In genomic region chr20:45052698-45053440, GRCh38 we compare ENCODE assay signal across 8 cellular contexts. TPM values are rescaled to one million over a fixed set of nuclear protein-coding genes. Genes with fewer than 3 reads are reported as not detected.
DNase-seq lines count a peak whose midpoint lies in the region; ATAC-seq and TF ChIP-seq lines count a peak whose summit lies in the region.

No MANE protein-coding gene starts in this region.

- POLR2A ChIA-PET in activated CD4-positive, alpha-beta memory T cell treated with anti-CD3 and anti-CD28 coated beads for 36 hours (lab: Charles Lee): interaction anchor here (0.9 kb wide), 1 partner anchor 13 kb away, joined by 3 read pairs; no protein-coding TSS in a partner anchor

- H3K4me3 Mint-ChIP-seq in activated CD4-positive, alpha-beta memory T cell treated with anti-CD3 and anti-CD28 coated beads for 36 hours: no peak overlapping the region
- no peak overlapping the region for H3K4me3 Mint-ChIP-seq in Calu3 (ENCODE audit: low read depth, unreplicated experiment)

- H3K4me1 Mint-ChIP-seq in activated CD4-positive, alpha-beta memory T cell treated with anti-CD3 and anti-CD28 coated beads for 36 hours (ENCODE audit: low read depth): peaks cover 77% of the 10 kb centered on the region
- H3K4me1 Mint-ChIP-seq in Calu3 (ENCODE audit: low read depth, unreplicated experiment): no peaks in the 10 kb centered on the region

- peak overlapping the region; percentile 74 for H3K27ac Mint-ChIP-seq in activated CD4-positive, alpha-beta memory T cell treated with anti-CD3 and anti-CD28 coated beads for 36 hours
- H3K27ac Mint-ChIP-seq in Calu3 (ENCODE audit: unreplicated experiment): no peak overlapping the region

- peak; percentile 75 for ATAC-seq in HG02885 (IDR thresholded peaks at IDR 0.05; ENCODE audit: poor library complexity, unreplicated experiment)
- no peak for ATAC-seq in GM18861 (IDR thresholded peaks at IDR 0.05; ENCODE audit: unreplicated experiment)
- no peak for ATAC-seq in GM18517 (IDR thresholded peaks at IDR 0.05; ENCODE audit: unreplicated experiment)
- ATAC-seq in foreskin keratinocyte: no peak

- no peaks in the 10 kb centered on the region for H3K4me1 ChIP-seq in foreskin keratinocyte

- H3K27ac ChIP-seq in layer of hippocampus (ENCODE audit: low read depth, low read length) (peak overlapping the region; percentile 82), foreskin keratinocyte (no peak overlapping the region)

- CTCF ChIA-PET in activated CD4-positive, alpha-beta memory T cell treated with anti-CD3 and anti-CD28 coated beads for 36 hours (lab: Charles Lee): interaction anchor here (0.6 to 6.3 kb wide), 7 partner anchors 8 to 239 kb away, joined by 3 to 72 read pairs (median 5); no protein-coding TSS in a partner anchor
- CTCF ChIA-PET in Calu3 (lab: Charles Lee): interaction anchor here (0.9 to 1.2 kb wide), 3 partner anchors 9 to 58 kb away, joined by 3 read pairs; no protein-coding TSS in a partner anchor

- H3K9me3 Mint-ChIP-seq in activated CD4-positive, alpha-beta memory T cell treated with anti-CD3 and anti-CD28 coated beads for 36 hours: no peaks in the 10 kb centered on the region
- H3K9me3 Mint-ChIP-seq in Calu3 (ENCODE audit: low read depth, unreplicated experiment): no peaks in the 10 kb centered on the region

- no peaks in the 10 kb centered on the region for H3K27me3 Mint-ChIP-seq in activated CD4-positive, alpha-beta memory T cell treated with anti-CD3 and anti-CD28 coated beads for 36 hours
- no peaks in the 10 kb centered on the region for H3K27me3 Mint-ChIP-seq in Calu3 (ENCODE audit: unreplicated experiment)

- intact Hi-C loops in activated CD4-positive, alpha-beta memory T cell treated with anti-CD3 and anti-CD28 coated beads for 36 hours (cut with micrococcal nuclease): no loop called here
- intact Hi-C loops in Calu3 (cut with micrococcal nuclease; ENCODE audit: unreplicated experiment): no loop called here

- no TSS peak for BruUV-seq in Calu3 (replicated peaks; lab: Mats Ljungman, UMichigan)

- peaks cover 44% of the 10 kb centered on the region for H3K36me3 Mint-ChIP-seq in activated CD4-positive, alpha-beta memory T cell treated with anti-CD3 and anti-CD28 coated beads for 36 hours
- peaks cover 4% of the 10 kb centered on the region for H3K36me3 Mint-ChIP-seq in Calu3 (ENCODE audit: insufficient read depth, unreplicated experiment)

- no peaks in the 10 kb centered on the region for H3K27me3 ChIP-seq in layer of hippocampus (ENCODE audit: control insufficient read depth, insufficient read depth, low read length)
- no peaks in the 10 kb centered on the region for H3K27me3 ChIP-seq in foreskin keratinocyte

- no peak for TF ChIP-seq CTCF in foreskin keratinocyte (conservative IDR thresholded peaks at IDR 0.05)
- no peak for TF ChIP-seq CTCF in Calu3 (IDR thresholded peaks at IDR 0.05; ENCODE audit: unreplicated experiment)

- DNase-seq in GM04504 (ENCODE audit: low read depth) (peak; percentile 54), foreskin keratinocyte (no peak), Calu3 (no peak)
- DNase-seq in activated CD4-positive, alpha-beta memory T cell treated with anti-CD3 and anti-CD28 coated beads for 36 hours: peak; percentile 41

RNA-seq across cellular contexts. Expression of gene KCNS1, which starts 48.1 kb away (rescaled TPM):
- under 1 TPM; 0.34 to 0.45 TPM for total RNA-seq in activated CD4-positive, alpha-beta memory T cell treated with anti-CD3 and anti-CD28 coated beads for 36 hours
- total RNA-seq in foreskin keratinocyte: 1.7 and 2.1 TPM in 2 replicates
- 1.3 and 1.6 TPM in 2 replicates for polyA plus RNA-seq in foreskin keratinocyte
- 10.4 and 10.7 TPM in 2 replicates for total RNA-seq in Calu3 (2022)

Comparison
In these comparisons a context has a peak if more than half of its experiments do, and no peak if none do; other contexts are left out.
1. DNase-seq: peak in GM04504 (single experiment) and activated CD4-positive, alpha-beta memory T cell treated with anti-CD3 and anti-CD28 coated beads for 36 hours (single experiment); none in foreskin keratinocyte (0 of 2) and Calu3 (single experiment).